In the genomic region with DNA sequence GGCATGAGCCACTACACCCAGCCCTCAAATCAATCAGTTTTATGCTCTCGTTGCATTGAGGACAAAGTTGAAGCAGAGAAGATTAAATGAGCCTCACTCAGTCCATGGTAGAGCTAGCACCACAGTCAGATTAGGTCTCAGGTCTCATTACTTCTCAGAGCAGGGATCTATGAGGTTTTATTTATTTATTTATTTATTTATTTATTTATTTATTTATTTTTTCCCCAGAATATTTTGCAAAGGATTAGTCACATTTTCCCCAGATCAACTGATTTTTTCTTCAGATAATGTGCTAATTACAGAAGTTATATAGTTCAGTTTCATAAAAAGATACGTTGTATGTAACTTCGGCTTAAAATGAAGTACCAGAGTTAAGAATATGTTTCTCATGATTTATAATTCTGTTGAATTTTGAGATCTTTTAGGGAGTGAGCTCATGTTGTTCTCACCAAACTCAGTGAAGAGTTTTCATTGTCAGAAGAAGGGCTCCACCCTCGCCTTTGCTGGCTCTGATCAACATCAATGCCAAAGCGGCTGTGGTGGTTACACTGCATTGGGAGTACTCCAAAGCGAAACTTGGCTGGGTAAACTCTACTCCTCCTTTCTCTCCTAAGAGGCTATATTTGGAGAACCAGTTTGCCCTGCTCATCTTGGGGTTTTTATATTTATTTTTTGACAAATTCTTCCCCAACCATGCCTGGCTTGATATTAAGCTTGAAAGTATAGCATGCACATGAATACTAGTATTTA, we compare ENCODE assay signal across 18 cellular contexts. TPM values are rescaled to one million over a fixed set of nuclear protein-coding genes. Genes with fewer than 3 reads are reported as not detected.
"Had no signal": no experiment of that assay in that cellular context is flagged by ENCODE, and none has a peak within 500 bp of the region (broad histone marks: within the 10 kb centered on the region; RNA-seq: fewer than 3 reads in every experiment).

No MANE protein-coding gene starts in this region.

- H3K4me3 ChIP-seq: hepatocyte, left ventricle myocardium inferior, stomach had no signal

- H3K27me3 ChIP-seq: hepatocyte, stomach had no signal

- H3K36me3 ChIP-seq: left ventricle myocardium inferior, stomach had no signal

- H3K27ac ChIP-seq: hepatocyte, left ventricle myocardium inferior, stomach had no signal

- ATAC-seq: activated CD8-positive, alpha-beta T cell treated with anti-CD3 and anti-CD28 coated beads, Interleukin-2, amount 10 ng/mL, durations not matched to agents 7 days and 5 days; activated naive CD4-positive, alpha-beta T cell treated with anti-CD3 and anti-CD28 coated beads, Interleukin-2, amount 50 U/mL, for 72 hours; natural killer cell treated with Interleukin-12 subunit alpha and Interleukin-12 subunit beta and Interleukin-15 and Interleukin-18, amount 100 ng/mL, for 72 hours had no signal

- DNase-seq: activated B cell treated with CpG ODN at 0.5 μM for 24 hours; activated CD4-positive, alpha-beta T cell treated with anti-CD3 and anti-CD28 coated beads, Interleukin-2, amount 10 ng/mL, durations not matched to agents 24 days and 14 days; activated CD8-positive, alpha-beta memory T cell treated with anti-CD3 and anti-CD28 coated beads, Interleukin-2, amount 50 U/mL, for 4 hours; activated CD8-positive, alpha-beta T cell treated with anti-CD3 and anti-CD28 coated beads, Interleukin-2, amount 10 ng/mL, durations not matched to agents 7 days and 5 days; activated gamma-delta T cell; activated T-cell treated with anti-CD3 and anti-CD28 coated beads, Interleukin-2, amount 50 U/mL, for 48 hours; amniotic stem cell; cortex of kidney; effector CD4-positive, alpha-beta T cell; islet precursor cell; left ventricle myocardium inferior; right cardiac atrium; stomach; T-helper 2 cell had no signal

- H3K4me1 ChIP-seq: left ventricle myocardium inferior, stomach had no signal

RNA-seq across cellular contexts. Expression of a gene that starts 12.9 kb away (rescaled TPM):
- total RNA-seq: activated B cell treated with CpG ODN at 0.5 μM for 24 hours; activated CD4-positive, alpha-beta T cell treated with anti-CD3 and anti-CD28 coated beads, Interleukin-2, amount 10 ng/mL, durations not matched to agents 24 days and 14 days; activated CD8-positive, alpha-beta T cell treated with anti-CD3 and anti-CD28 coated beads, Interleukin-2, amount 10 ng/mL, durations not matched to agents 7 days and 5 days; activated naive CD4-positive, alpha-beta T cell treated with anti-CD3 and anti-CD28 coated beads, Interleukin-2, amount 50 U/mL, for 72 hours; endothelial cell of umbilical vein; natural killer cell treated with Interleukin-12 subunit alpha and Interleukin-12 subunit beta and Interleukin-15 and Interleukin-18, amount 100 ng/mL, for 72 hours had no signal
- polyA plus RNA-seq: endothelial cell of umbilical vein had no signal
